Comparison of ENCODE assay signal across 8 cellular contexts in the genomic region with DNA sequence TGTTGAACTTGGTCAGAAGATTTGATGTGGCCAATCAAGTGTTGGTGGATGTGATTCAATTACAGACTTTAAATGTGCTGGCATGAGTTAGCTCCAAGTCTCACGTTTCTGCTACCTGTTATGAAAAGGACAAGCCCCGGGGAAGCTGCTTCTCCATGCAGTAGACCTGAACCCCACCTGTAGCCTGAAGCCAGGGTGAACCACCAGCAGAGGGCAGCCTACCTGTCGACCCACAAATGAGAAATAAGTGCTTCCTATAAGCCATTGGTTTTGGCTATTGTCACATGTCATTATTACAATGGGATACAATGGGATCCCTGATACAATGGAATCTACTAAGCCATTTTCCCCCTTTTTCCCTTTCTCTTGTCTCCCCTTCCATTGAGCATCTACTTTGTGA.
DNase-seq lines count a peak whose midpoint lies in the region; ATAC-seq and TF ChIP-seq lines count a peak whose summit lies in the region.

No MANE protein-coding gene starts in this region.

- no peaks in the 10 kb centered on the region for H3K36me3 ChIP-seq in PC-3 (ENCODE audit: low read depth, low read length)

- no peaks in the 10 kb centered on the region for H3K79me2 ChIP-seq in PC-3 (ENCODE audit: low read length)

- H3K27ac ChIP-seq in PC-3 (ENCODE audit: low read length) (no peak overlapping the region), dorsolateral prefrontal cortex (no peak overlapping the region)

- H2AFZ ChIP-seq in PC-3 (ENCODE audit: low read length): no peak overlapping the region

- no peak overlapping the region for H3K9ac ChIP-seq in PC-3 (ENCODE audit: low read length)

- TF ChIP-seq CTCF in PC-3 (conservative IDR thresholded peaks at IDR 0.05; ENCODE audit: low read depth, low read length): peak; percentile 63
- peak; percentile 50 for TF ChIP-seq CTCF in epithelial cell of proximal tubule (conservative IDR thresholded peaks at IDR 0.05; ENCODE audit: low read depth, low read length)
- peak in 2 of 56 donors; percentile 7 to 8 for TF ChIP-seq CTCF in dorsolateral prefrontal cortex (IDR thresholded peaks at IDR 0.05 in 54 of 56, conservative IDR thresholded peaks at IDR 0.05 in 2 of 56; ENCODE audit: low read depth in 1 of 56, partially characterized antibody in 56 of 56)

- H3F3A ChIP-seq in PC-3 (ENCODE audit: low read length, unreplicated experiment): no peaks in the 10 kb centered on the region

- H4K20me1 ChIP-seq in PC-3 (ENCODE audit: low read length): no peaks in the 10 kb centered on the region

- no peaks in the 10 kb centered on the region for H3K4me1 ChIP-seq in PC-3 (ENCODE audit: insufficient read depth, low read length)

- intact Hi-C loops in PC-3 (cut with micrococcal nuclease): no loop called here
- intact Hi-C loops in dorsolateral prefrontal cortex (cut with DNase I): no loop called here

- no peak overlapping the region for H3K4me3 ChIP-seq in PC-3 (ENCODE audit: low read length)
- H3K4me3 ChIP-seq in epithelial cell of proximal tubule (ENCODE audit: low read depth, low read length): no peak overlapping the region
- H3K4me3 ChIP-seq in dorsolateral prefrontal cortex: no peak overlapping the region

- H3K9me2 ChIP-seq in PC-3 (replicated peaks; ENCODE audit: low read length): no peaks in the 10 kb centered on the region

- CTCF ChIA-PET in PC-3 (lab: Charles Lee): no interaction called here

- peaks cover 22% of the 10 kb centered on the region for H3K27me3 ChIP-seq in PC-3 (ENCODE audit: low read length)
- H3K27me3 ChIP-seq in dorsolateral prefrontal cortex: peaks cover 0 to 4% (median 0%) of the 10 kb centered on the region in 45 donors

- peak; percentile 46; the same call in 1 of the 2 replicates for ATAC-seq in PC-3

- POLR2A ChIA-PET in PC-3 (lab: Charles Lee; ENCODE audit: unreplicated experiment): no interaction called here

- H3K4me2 ChIP-seq in PC-3 (ENCODE audit: low read length): no peak overlapping the region

- H3K9me3 ChIP-seq in PC-3 (ENCODE audit: low read length): no peaks in the 10 kb centered on the region

- DNase-seq in NCI-H510A treated with DMSO at 0.1 percent for 48 hours (lab: John Stamatoyannopoulos, UW) (peak; percentile 28), NCI-H510A (lab: John Stamatoyannopoulos, UW) (no peak), PC-3 (peak; percentile 27), epithelial cell of proximal tubule (ENCODE audit: low read depth) (no peak), NCI-H774 (lab: John Stamatoyannopoulos, UW) (no peak), dorsolateral prefrontal cortex (no peak), NCI-H2029 (lab: John Stamatoyannopoulos, UW) (no peak)
- peak; percentile 4 to 7 for DNase-seq in stimulated activated CD4-positive, alpha-beta T cell treated with anti-CD3 and anti-CD28 coated beads, Interleukin-4, amount 100 ng/mL, for 48 hours (ENCODE audit: low read depth in 2 of 2)

- no TSS peak for BruUV-seq in PC-3 (replicated peaks; lab: Mats Ljungman, UMichigan)

Comparison
In these comparisons a context has a peak if more than half of its experiments do, and no peak if none do; other contexts are left out.
1. DNase-seq: peak in NCI-H510A treated with DMSO at 0.1 percent for 48 hours (single experiment), PC-3 (single experiment) and stimulated activated CD4-positive, alpha-beta T cell treated with anti-CD3 and anti-CD28 coated beads, Interleukin-4, amount 100 ng/mL, for 48 hours (2 of 2); none in NCI-H510A (single experiment), epithelial cell of proximal tubule (single experiment), NCI-H774 (single experiment), dorsolateral prefrontal cortex (0 of 10) and NCI-H2029 (single experiment).